Comparison of ENCODE assay signal across 23 cellular contexts in the genomic region with DNA sequence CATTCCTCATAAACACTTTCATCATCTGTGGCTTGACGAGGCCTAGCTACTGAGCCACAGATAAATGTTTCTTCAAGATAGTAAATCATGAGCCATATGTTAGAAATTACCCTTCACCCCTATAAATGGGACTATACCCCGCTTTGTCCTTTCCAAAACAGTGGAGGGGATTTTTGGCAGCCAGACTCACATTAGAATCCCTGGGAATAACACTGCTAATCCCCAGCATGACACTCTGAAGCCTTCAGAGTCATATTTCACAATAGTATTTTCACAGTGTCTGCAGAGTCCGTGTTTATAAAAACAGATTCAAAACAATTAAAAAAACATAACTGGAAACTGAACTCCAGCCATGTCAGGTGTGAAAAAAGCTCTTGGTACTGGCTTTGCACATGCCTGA.
A peak's percentile ranks its signal among the peaks of the same experiment; 100 is the strongest.
DNase-seq lines count a peak whose midpoint lies in the region; ATAC-seq and TF ChIP-seq lines count a peak whose summit lies in the region.
"Had no signal": no experiment of that assay in that cellular context is flagged by ENCODE, and none has a peak within 500 bp of the region (broad histone marks: within the 10 kb centered on the region; RNA-seq: fewer than 3 reads in every experiment).

No MANE protein-coding gene starts in this region.

- H3K9me2 ChIP-seq in PC-9 (ENCODE audit: insufficient read depth), result no peaks in the 10 kb centered on the region
- H3K9me2 ChIP-seq: SK-N-SH had no signal

- DNase-seq in Right ventricle myocardium inferior (ENCODE audit: missing footprints) (no peak), cardiac septum (ENCODE audit: low spot score) (no peak), fibroblast of villous mesenchyme (ENCODE audit: low read depth) (peak; percentile 24), left lobe of liver (ENCODE audit: low spot score) (no peak), aorta (no peak), activated T-cell treated with anti-CD3 and anti-CD28 coated beads for 4 hours (no peak), PC-9 (no peak)
- no peak for DNase-seq in stimulated activated CD4-positive, alpha-beta T cell treated with anti-CD3 and anti-CD28 coated beads, Interleukin-15, amount 100 ng/mL, for 24 hours
- DNase-seq: Calu3, DND-41, NCI-H1092, NCI-H1417 treated with DMSO at 0.1 percent for 48 hours, NCI-H1694 treated with DMSO at 0.1 percent for 48 hours, NCI-H2081 treated with DMSO at 0.1 percent for 48 hours, NCI-H2171 treated with DMSO at 0.1 percent for 48 hours, NCI-H345, NCI-H524, NCI-H774, SIG-M5, SK-N-SH had no signal

- 41 to 52% methylated on average over 3 of the region's 3 CpGs for WGBS in aorta, 2 donors

- CTCF ChIA-PET in PC-9 (lab: Charles Lee), result no interaction called here

- H3K4me3 ChIP-seq in fibroblast of villous mesenchyme (ENCODE audit: low read depth, low read length) (no peak overlapping the region), aorta (ENCODE audit: low read length in 2 of 2) (no peak overlapping the region), PC-9 (no peak overlapping the region)

- POLR2A ChIA-PET in PC-9 (lab: Charles Lee; ENCODE audit: unreplicated experiment), result no interaction called here

- H3K4me2 ChIP-seq in PC-9, result no peak overlapping the region
- H3K4me2 ChIP-seq: SK-N-SH had no signal

- intact Hi-C loops in Right ventricle myocardium inferior (cut with DNase I) (no loop called here), cardiac septum (cut with DNase I) (no loop called here), aorta (cut with DNase I) (no loop called here), PC-9 (cut with micrococcal nuclease; ENCODE audit: unreplicated experiment) (no loop called here)

- H3K27me3 ChIP-seq in aorta (ENCODE audit: control insufficient read depth in 1 of 2, insufficient read depth in 2 of 2, low read length in 1 of 2) (peaks cover 0 to 1% of the 10 kb centered on the region in 2 donors), PC-9 (ENCODE audit: insufficient read depth, low read depth) (no peaks in the 10 kb centered on the region)

- H3K36me3 ChIP-seq in aorta (ENCODE audit: control insufficient read depth in 1 of 2, insufficient read depth in 2 of 2, low read length in 1 of 2) (no peaks in the 10 kb centered on the region), PC-9 (ENCODE audit: low read depth) (no peaks in the 10 kb centered on the region)

- TF ChIP-seq CTCF in fibroblast of villous mesenchyme (IDR thresholded peaks at IDR 0.05; ENCODE audit: insufficient read depth, low read depth, low read length), result no peak
- no peak for TF ChIP-seq CTCF in PC-9 (conservative IDR thresholded peaks at IDR 0.05)

- H4K20me1 ChIP-seq in PC-9 (ENCODE audit: insufficient read depth), result no peaks in the 10 kb centered on the region

- BruUV-seq in PC-9 (replicated peaks; lab: Mats Ljungman, UMichigan), result no TSS peak

- no peak overlapping the region for H2AFZ ChIP-seq in PC-9

- H3K27ac ChIP-seq in aorta (ENCODE audit: low read depth in 1 of 2, low read length in 2 of 2), result no peak overlapping the region
- H3K27ac ChIP-seq in PC-9, result no peak overlapping the region
- H3K27ac ChIP-seq: HL-60, RWPE1 had no signal

- H3K79me2 ChIP-seq in PC-9 (ENCODE audit: low read depth), result no peaks in the 10 kb centered on the region

- H3K9me3 ChIP-seq in aorta (ENCODE audit: control insufficient read depth, low read length), result no peaks in the 10 kb centered on the region
- no peaks in the 10 kb centered on the region for H3K9me3 ChIP-seq in PC-9 (ENCODE audit: insufficient read depth, low read depth)
- H3K9me3 ChIP-seq: SK-N-SH had no signal

- H3F3A ChIP-seq in PC-9 (ENCODE audit: insufficient read depth, low read depth), result no peaks in the 10 kb centered on the region

- peak; percentile 76 for ATAC-seq in Right ventricle myocardium inferior
- ATAC-seq in left lobe of liver, result peak; percentile 48
- ATAC-seq in aorta (ENCODE audit: low FRiP score), result peak; percentile 56
- ATAC-seq: HCT116 had no signal

- H3K4me1 ChIP-seq in aorta (ENCODE audit: control insufficient read depth in 1 of 2, insufficient read depth in 2 of 2, low read length in 2 of 2) (no peaks in the 10 kb centered on the region), PC-9 (replicated peaks; ENCODE audit: insufficient read depth) (no peaks in the 10 kb centered on the region)
